18 cellular contexts compared by ENCODE assay signal in the genomic region with DNA sequence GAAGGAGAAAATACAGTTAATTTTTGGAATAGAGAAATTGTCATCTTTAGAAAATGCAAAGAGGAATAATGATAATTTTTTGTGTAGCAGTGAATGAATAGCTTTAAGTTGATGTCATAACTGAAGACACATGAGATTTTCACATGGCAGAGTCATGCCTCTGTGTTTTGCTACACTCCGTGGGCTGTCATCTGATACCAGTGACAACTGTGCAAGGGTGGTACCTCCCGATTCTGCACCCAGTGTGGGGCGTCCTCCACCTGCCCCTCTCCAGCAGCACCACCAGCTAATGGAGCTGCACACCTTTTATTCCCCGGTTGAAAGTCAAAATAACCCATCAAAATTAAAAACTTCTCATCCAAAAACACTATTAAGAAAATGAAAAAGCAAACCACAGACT. TPM values are rescaled to one million over a fixed set of nuclear protein-coding genes. Genes with fewer than 3 reads are reported as not detected.
A peak's percentile ranks its signal among the peaks of the same experiment; 100 is the strongest.
DNase-seq lines count a peak whose midpoint lies in the region; ATAC-seq and TF ChIP-seq lines count a peak whose summit lies in the region.
"Had no signal": no experiment of that assay in that cellular context is flagged by ENCODE, and none has a peak within 500 bp of the region (broad histone marks: within the 10 kb centered on the region; RNA-seq: fewer than 3 reads in every experiment).

No MANE protein-coding gene starts in this region.

- H3K27me3 ChIP-seq in IMR-90 (ENCODE audit: control insufficient read depth, insufficient read depth, low read length) (no peaks in the 10 kb centered on the region), esophagus muscularis mucosa (no peaks in the 10 kb centered on the region)

- no peak overlapping the region for H3K4ac ChIP-seq in IMR-90 (ENCODE audit: low read depth, low read length)

- no peaks in the 10 kb centered on the region for H3K4me1 Mint-ChIP-seq in activated T-cell treated with anti-CD3 and anti-CD28 coated beads, Interleukin-2, amount 50 U/mL, for 72 hours (ENCODE audit: low read depth)

- no peak for TF ChIP-seq EP300 in esophagus muscularis mucosa (IDR thresholded peaks at IDR 0.05)

- H3K9me3 Mint-ChIP-seq in activated T-cell treated with anti-CD3 and anti-CD28 coated beads, Interleukin-2, amount 50 U/mL, for 72 hours: no peaks in the 10 kb centered on the region

- TF ChIP-seq POLR2A in IMR-90 (IDR thresholded peaks at IDR 0.05; ENCODE audit: low read depth, low read length) (no peak), esophagus muscularis mucosa (IDR thresholded peaks at IDR 0.05; ENCODE audit: low read depth) (no peak)

- H2AFZ ChIP-seq in IMR-90 (replicated peaks; ENCODE audit: low read length, poor library complexity): no peak overlapping the region

- H2AK9ac ChIP-seq in IMR-90 (replicated peaks; ENCODE audit: low read depth, low read length, poor library complexity): no peak overlapping the region

- no peak overlapping the region for H3K4me3 Mint-ChIP-seq in activated T-cell treated with anti-CD3 and anti-CD28 coated beads, Interleukin-2, amount 50 U/mL, for 72 hours

- no peaks in the 10 kb centered on the region for H3K36me3 Mint-ChIP-seq in activated T-cell treated with anti-CD3 and anti-CD28 coated beads, Interleukin-2, amount 50 U/mL, for 72 hours (ENCODE audit: insufficient read depth in 2 of 2)

- H3K27me3 Mint-ChIP-seq in activated T-cell treated with anti-CD3 and anti-CD28 coated beads, Interleukin-2, amount 50 U/mL, for 72 hours (ENCODE audit: low read depth): no peaks in the 10 kb centered on the region

- no peaks in the 10 kb centered on the region for H3K79me1 ChIP-seq in IMR-90 (ENCODE audit: low read depth in 1 of 2, low read length in 2 of 2)

- H4K20me1 ChIP-seq in IMR-90 (ENCODE audit: insufficient read depth, low read length): no peaks in the 10 kb centered on the region

- no peaks in the 10 kb centered on the region for H3K9me3 ChIP-seq in IMR-90 (ENCODE audit: control insufficient read depth, insufficient read depth, low read length)
- H3K9me3 ChIP-seq in esophagus muscularis mucosa: no peaks in the 10 kb centered on the region
- H3K9me3 ChIP-seq: HAP-1 had no signal

- H3K4me2 ChIP-seq in IMR-90 (ENCODE audit: low read depth, low read length): no peak overlapping the region

- DNase-seq in IMR-90 (peak; percentile 13), NCI-H2171 treated with DMSO at 0.1 percent for 48 hours (lab: John Stamatoyannopoulos, UW) (peak; percentile 62), esophagus muscularis mucosa (ENCODE audit: extremely low spot score) (no peak), posterior vena cava (ENCODE audit: low spot score) (peak; percentile 22)
- no peak for DNase-seq in activated T-cell treated with anti-CD3 and anti-CD28 coated beads, Interleukin-2, amount 50 U/mL, for 72 hours
- DNase-seq: AML-193; MM.1S; NCI-H1092; NCI-H1436 treated with DMSO at 0.1 percent for 48 hours; NCI-H2029; NCI-H748 treated with DMSO at 0.1 percent for 48 hours; NK-92 treated with Interleukin-12 subunit alpha and Interleukin-12 subunit beta, amount 100 ng/mL, for 24 hours; SHP77 treated with DMSO at 0.1 percent for 48 hours had no signal

- H3K9me1 ChIP-seq in IMR-90 (ENCODE audit: insufficient read depth, low read length): 0 out of 2 replicates have a peak, but pooled peaks cover 3% of the 10 kb centered on the region

- no peak overlapping the region for H2BK20ac ChIP-seq in IMR-90 (ENCODE audit: low read depth, low read length)

- H2AK5ac ChIP-seq in IMR-90 (ENCODE audit: low read depth, low read length): no peak overlapping the region

- intact Hi-C loops in IMR-90 (cut with micrococcal nuclease): no loop called here
- intact Hi-C loops in esophagus muscularis mucosa (cut with DNase I): no loop called here
- intact Hi-C loops in posterior vena cava (cut with DNase I): no loop called here

- dilution Hi-C loops in IMR-90 (cut with HindIII; ENCODE audit: low sequenced_read_pairs, unreplicated experiment): no loop called here

- H3K36me3 ChIP-seq in IMR-90 (ENCODE audit: control insufficient read depth, insufficient read depth, low read length): peaks cover 33% of the 10 kb centered on the region
- peaks cover 3 to 63% (median 45%) of the 10 kb centered on the region in 4 donors for H3K36me3 ChIP-seq in esophagus muscularis mucosa
- H3K36me3 ChIP-seq: HAP-1 had no signal

- BruUV-seq in IMR-90 (replicated peaks; lab: Mats Ljungman, UMichigan): no TSS peak

- no peak overlapping the region for H4K91ac ChIP-seq in IMR-90 (ENCODE audit: insufficient read depth, low read depth, low read length)

- no peak for TF ChIP-seq RAD21 in IMR-90 (IDR thresholded peaks at IDR 0.05; ENCODE audit: low read length)

- H3K27ac Mint-ChIP-seq in activated T-cell treated with anti-CD3 and anti-CD28 coated beads, Interleukin-2, amount 50 U/mL, for 72 hours: no peak overlapping the region

- ATAC-seq in IMR-90 (ENCODE audit: low read depth) (peak; percentile 53; the same call in 1 of the 2 replicates), GM18502 (IDR thresholded peaks at IDR 0.05; ENCODE audit: poor library complexity, unreplicated experiment) (no peak), GM21367 (IDR thresholded peaks at IDR 0.05; ENCODE audit: unreplicated experiment) (no peak), GM19397 (IDR thresholded peaks at IDR 0.05; ENCODE audit: unreplicated experiment) (no peak)
- ATAC-seq in activated T-cell treated with anti-CD3 and anti-CD28 coated beads, Interleukin-2, amount 50 U/mL, for 72 hours (replicated peaks in 1 of 2): no peak

- H2BK5ac ChIP-seq in IMR-90 (ENCODE audit: low read depth, low read length, poor library complexity, severe bottlenecking): no peak overlapping the region

- no peak overlapping the region for H2BK15ac ChIP-seq in IMR-90 (ENCODE audit: low read depth, low read length)

- WGBS in IMR-90 (ENCODE audit: extremely low coverage in 2 of 2, insufficient read length in 1 of 2), 2 experiments: 60% methylated on average over 1 of the region's 4 CpGs; no CpG with 5 or more reads in 1 of the 2 experiments
- 79% methylated on average over 4 of the region's 4 CpGs for WGBS in esophagus muscularis mucosa

- CTCF ChIA-PET in IMR-90 (lab: Yijun Ruan, JAX): no interaction called here

- TF ChIP-seq CTCF in IMR-90 (conservative IDR thresholded peaks at IDR 0.05; ENCODE audit: low read depth, low read length) (no peak), esophagus muscularis mucosa (IDR thresholded peaks at IDR 0.05) (no peak)

- no peak overlapping the region for H3K18ac ChIP-seq in IMR-90 (ENCODE audit: low read depth, low read length)

- H3K23ac ChIP-seq in IMR-90 (ENCODE audit: low read depth, low read length): no peak overlapping the region

- no peak overlapping the region for H2BK120ac ChIP-seq in IMR-90 (ENCODE audit: low read depth, low read length)

- no peaks in the 10 kb centered on the region for H3K4me1 ChIP-seq in IMR-90 (ENCODE audit: control insufficient read depth, insufficient read depth, low read length)
- peaks cover 10 to 20% (median 16%) of the 10 kb centered on the region in 4 donors for H3K4me1 ChIP-seq in esophagus muscularis mucosa
- H3K4me1 ChIP-seq: HAP-1 had no signal

- in situ Hi-C loops in IMR-90 (cut with MboI; ENCODE audit: low sequenced_read_pairs): no loop called here

- H4K8ac ChIP-seq in IMR-90 (ENCODE audit: low read depth in 2 of 2, low read length in 2 of 2): no peak overlapping the region

- H3K4me3 ChIP-seq in IMR-90 (ENCODE audit: insufficient read depth, low read depth, low read length) (no peak overlapping the region), esophagus muscularis mucosa (no peak overlapping the region)
- H3K4me3 ChIP-seq: HAP-1 had no signal

- no peak overlapping the region for H3K9ac ChIP-seq in IMR-90 (ENCODE audit: low read depth, low read length)

- POLR2A ChIA-PET in IMR-90 (lab: Charles Lee; ENCODE audit: unreplicated experiment): no interaction called here

- H3K14ac ChIP-seq in IMR-90 (replicated peaks; ENCODE audit: low read depth, low read length): no peak overlapping the region

- H3K27ac ChIP-seq in IMR-90 (ENCODE audit: insufficient read depth, low read length) (no peak overlapping the region), esophagus muscularis mucosa (replicated peaks in 1 of 4) (peak overlapping the region in 3 of 4 donors; percentile 69 to 75 (median 71))
- H3K27ac ChIP-seq: C4-2B had no signal

- H3K56ac ChIP-seq in IMR-90 (ENCODE audit: extremely low read depth, insufficient read depth, low read length): no peak overlapping the region

- H4K5ac ChIP-seq in IMR-90 (ENCODE audit: low read depth, low read length): no peak overlapping the region

TF ChIP-seq in IMR-90, 13 proteins besides CTCF, POLR2A, EP300 and RAD21:
- TF ChIP-seq MAZ (IDR thresholded peaks at IDR 0.05; ENCODE audit: borderline replicate concordance, low read depth, low read length) (no peak), MXI1 (IDR thresholded peaks at IDR 0.05; ENCODE audit: borderline replicate concordance, low read depth, low read length) (peak; percentile 65; the same call in 1 of the 2 replicates)

RNA-seq across cellular contexts. Expression of a gene that starts 47.2 kb away (rescaled TPM):
- 3.9 and 5.3 TPM in 2 replicates for total RNA-seq in IMR-90 (2012; rRNA removed)
- 15.7 and 25.8 TPM in 2 replicates for polyA plus RNA-seq in IMR-90 (2012; rRNA removed)
- 10.3 and 41.0 TPM in 2 replicates for polyA plus RNA-seq in IMR-90 (2012; cell fraction: cytosol; rRNA removed)
- 48.7 and 143 TPM in 2 replicates for polyA plus RNA-seq in IMR-90 (2012; cell fraction: nucleus; rRNA removed; ENCODE audit: low replicate concordance)
- total RNA-seq in esophagus muscularis mucosa: 10 to 100 TPM; 33.2 to 74.0 (median 54.2) TPM
- 10 to 100 TPM; 14.0 TPM for total RNA-seq in posterior vena cava
- 1 to 10 TPM; 3.2 to 4.5 TPM for total RNA-seq in activated T-cell treated with anti-CD3 and anti-CD28 coated beads, Interleukin-2, amount 50 U/mL, for 72 hours

Comparison
In these comparisons a context has a peak if more than half of its experiments do, and no peak if none do; other contexts are left out.
1. DNase-seq: peak in IMR-90 (single experiment), NCI-H2171 treated with DMSO at 0.1 percent for 48 hours (single experiment) and posterior vena cava (single experiment); none in esophagus muscularis mucosa (single experiment) and activated T-cell treated with anti-CD3 and anti-CD28 coated beads, Interleukin-2, amount 50 U/mL, for 72 hours (0 of 2).